19 cellular contexts compared by ENCODE assay signal in the genomic region with DNA sequence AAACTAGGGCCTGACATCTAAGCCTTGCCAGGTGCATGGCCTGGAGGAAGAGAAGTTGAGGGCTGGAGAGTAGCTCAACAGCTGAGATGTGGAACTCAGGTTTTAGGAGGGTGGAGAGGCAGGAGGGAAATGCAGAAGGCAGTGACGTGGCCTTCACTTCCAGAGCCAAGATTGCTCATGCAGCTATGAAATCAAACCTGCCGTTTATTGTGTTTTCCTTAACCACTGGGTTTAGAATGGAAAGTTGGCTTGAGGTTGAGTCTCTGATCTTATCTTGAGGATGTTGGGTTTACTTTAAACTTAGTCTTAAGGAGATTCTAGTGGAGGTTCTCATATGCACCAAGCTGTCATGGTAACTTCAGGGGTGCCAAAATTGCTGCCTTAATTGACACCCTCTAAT.
"Had no signal": no experiment of that assay in that cellular context is flagged by ENCODE, and none has a peak within 500 bp of the region (broad histone marks: within the 10 kb centered on the region; RNA-seq: fewer than 3 reads in every experiment).

No MANE protein-coding gene starts in this region.

- H3K4me3 ChIP-seq: coronary artery, dorsolateral prefrontal cortex, heart left ventricle, right atrium auricular region, sigmoid colon, tibial artery, upper lobe of right lung, vagina had no signal

- DNase-seq: dorsolateral prefrontal cortex; effector CD8-positive, alpha-beta T cell; heart left ventricle; hippocampal formation; mesendoderm; naive thymus-derived CD4-positive, alpha-beta T cell; nephron progenitor cell; sigmoid colon; small intestine; stimulated activated CD4-positive, alpha-beta T cell treated with anti-CD3 and anti-CD28 coated beads, Interleukin-12 subunit alpha, Interleukin-12 subunit beta, amount 100 ng/mL, for 4 hours; stimulated activated CD4-positive, alpha-beta T cell treated with anti-CD3 and anti-CD28 coated beads, Interleukin-4, amount 100 ng/mL, for 1 hour; stimulated activated CD8-positive, alpha-beta memory T cell treated with anti-CD3 and anti-CD28 coated beads, Interleukin-4, amount 100 ng/mL, for 48 hours; stimulated activated naive CD8-positive, alpha-beta T cell treated with anti-CD3 and anti-CD28 coated beads, Interleukin-15, Interleukin-2, amounts not matched to agents 100 U/mL and 50 U/mL, for 24 hours; tibial artery; upper lobe of right lung had no signal

- ATAC-seq: heart left ventricle; naive thymus-derived CD4-positive, alpha-beta T cell; stimulated activated effector memory CD8-positive, alpha-beta T cell treated with anti-CD3 and anti-CD28 coated beads, Interleukin-12 subunit alpha, Interleukin-12 subunit beta, amount 100 ng/mL, for 72 hours; stimulated activated naive CD8-positive, alpha-beta T cell treated with anti-CD3 and anti-CD28 coated beads, Interleukin-15, Interleukin-2, amounts not matched to agents 100 U/mL and 50 U/mL, for 24 hours; upper lobe of right lung had no signal

- H3K27ac ChIP-seq: coronary artery, dorsolateral prefrontal cortex, heart left ventricle, right atrium auricular region, sigmoid colon, tibial artery, upper lobe of right lung, vagina had no signal
